8 cellular contexts compared by ENCODE assay signal in genomic region chr1:201361652-201362504, GRCh38. TPM values are rescaled to one million over a fixed set of nuclear protein-coding genes. Genes with fewer than 3 reads are reported as not detected.
DNase-seq lines count a peak whose midpoint lies in the region; ATAC-seq and TF ChIP-seq lines count a peak whose summit lies in the region.

No MANE protein-coding gene starts in this region.

- no peak for ATAC-seq in GM21381 (IDR thresholded peaks at IDR 0.05; ENCODE audit: unreplicated experiment)
- ATAC-seq in GM19395 (IDR thresholded peaks at IDR 0.05; ENCODE audit: unreplicated experiment), result no peak

- H3K4me3 ChIP-seq in esophagus squamous epithelium (no peak overlapping the region), neural cell (ENCODE audit: low read length) (no peak overlapping the region)

- H3K4me1 ChIP-seq in esophagus squamous epithelium, result peaks cover 10 to 19% (median 13%) of the 10 kb centered on the region in 3 donors

- H3F3A ChIP-seq in neural cell (ENCODE audit: insufficient read depth, low read length, poor library complexity, severe bottlenecking), result no peaks in the 10 kb centered on the region

- H3K36me3 ChIP-seq in esophagus squamous epithelium (no peaks in the 10 kb centered on the region), neural cell (ENCODE audit: insufficient read depth, low read length) (no peaks in the 10 kb centered on the region)

- TF ChIP-seq RAD21 in neural cell (conservative IDR thresholded peaks at IDR 0.05), result peak; percentile 81

- no peak overlapping the region for H2AFZ ChIP-seq in neural cell (ENCODE audit: low read depth, low read length)

- intact Hi-C loops in esophagus squamous epithelium (cut with DNase I), result loop anchor here (5.0 kb wide), 1 partner anchor 110 kb away; no protein-coding TSS in a partner anchor

- H3K9ac ChIP-seq in neural cell (ENCODE audit: low read length), result no peak overlapping the region

- no peaks in the 10 kb centered on the region for H3K9me2 ChIP-seq in neural cell (ENCODE audit: insufficient read depth, low read length)

- no peak overlapping the region for H3K27ac ChIP-seq in esophagus squamous epithelium
- H3K27ac ChIP-seq in neural cell (ENCODE audit: low read length), result no peak overlapping the region

- no peaks in the 10 kb centered on the region for H3K79me2 ChIP-seq in neural cell (replicated peaks; ENCODE audit: insufficient read depth, low read length)

- WGBS in esophagus squamous epithelium, 2 donors, result 43 to 46% methylated on average over 8 of the region's 10 CpGs

- H3K27me3 ChIP-seq in esophagus squamous epithelium (peaks cover 0 to 14% (median 0%) of the 10 kb centered on the region in 4 donors), neural cell (ENCODE audit: insufficient read depth, low read depth, low read length) (no peaks in the 10 kb centered on the region)

- no peak for TF ChIP-seq POLR2A in esophagus squamous epithelium (IDR thresholded peaks at IDR 0.05)

- DNase-seq in NCI-H1417 (lab: John Stamatoyannopoulos, UW) (peak; percentile 1 to 59 (median 37)), NCI-H1417 treated with DMSO at 0.1 percent for 48 hours (lab: John Stamatoyannopoulos, UW) (no peak), HT1080 (ENCODE audit: low read depth) (peak; percentile 29), SKM-1 (lab: John Stamatoyannopoulos, UW; ENCODE audit: unreplicated experiment) (peak; percentile 30), esophagus squamous epithelium (lab: John Stamatoyannopoulos, UW) (no peak)

- no peak for TF ChIP-seq EP300 in neural cell (conservative IDR thresholded peaks at IDR 0.05; ENCODE audit: poor library complexity, severe bottlenecking)

- no peaks in the 10 kb centered on the region for H4K20me1 ChIP-seq in neural cell (ENCODE audit: insufficient read depth)

- TF ChIP-seq CTCF in esophagus squamous epithelium (IDR thresholded peaks at IDR 0.05), result peak; percentile 42 to 91 (median 80)
- peak; percentile 72 for TF ChIP-seq CTCF in neural cell (IDR thresholded peaks at IDR 0.05; ENCODE audit: poor library complexity, severe bottlenecking)

- H3K9me3 ChIP-seq in esophagus squamous epithelium (no peaks in the 10 kb centered on the region), neural cell (ENCODE audit: low read length) (no peaks in the 10 kb centered on the region)

- H3K4me2 ChIP-seq in neural cell (ENCODE audit: low read length), result no peak overlapping the region

TF ChIP-seq in neural cell, 6 proteins besides CTCF, POLR2A, EP300 and RAD21:
- TF ChIP-seq POLR2AphosphoS5 (IDR thresholded peaks at IDR 0.05) (no peak), SMC3 (conservative IDR thresholded peaks at IDR 0.05; ENCODE audit: poor library complexity) (peak; percentile 82)

RNA-seq across cellular contexts. Expression of gene TNNT2, which starts 15.6 kb away (rescaled TPM):
- not detected in 2 replicates for total RNA-seq in HT1080 (2014; rRNA removed; shearing (Covaris generic))
- not detected in 2 replicates for polyA plus RNA-seq in HT1080 (2015; cell fraction: cytosol; rRNA removed)
- polyA plus RNA-seq in HT1080 (2015; cell fraction: nucleus; rRNA removed), result not detected in 2 replicates
- 1 to 10 TPM; 1.3 to 6.1 (median 1.8) TPM for total RNA-seq in esophagus squamous epithelium
- polyA plus RNA-seq in neural cell, result not detected in 2 replicates
- polyA minus RNA-seq in neural cell, result not detected in 2 replicates

RNA-seq across cellular contexts. Expression of gene LAD1, which starts 37.2 kb away (rescaled TPM):
- not detected in 2 replicates for total RNA-seq in HT1080 (2014; rRNA removed; shearing (Covaris generic))
- not detected in 2 replicates for polyA plus RNA-seq in HT1080 (2015; cell fraction: cytosol; rRNA removed)
- not detected in 2 replicates for polyA plus RNA-seq in HT1080 (2015; cell fraction: nucleus; rRNA removed)
- 100 to 1,000 TPM; 242 to 377 (median 320) TPM for total RNA-seq in esophagus squamous epithelium
- polyA plus RNA-seq in neural cell, result not detected in 2 replicates
- polyA minus RNA-seq in neural cell, result not detected in 2 replicates

RNA-seq across cellular contexts. Expression of gene TNNI1, which starts 59.7 kb away (rescaled TPM):
- total RNA-seq in HT1080 (2014; rRNA removed; shearing (Covaris generic)), result not detected in 2 replicates
- not detected in 2 replicates for polyA plus RNA-seq in HT1080 (2015; cell fraction: cytosol; rRNA removed)
- not detected in 2 replicates for polyA plus RNA-seq in HT1080 (2015; cell fraction: nucleus; rRNA removed)
- total RNA-seq in esophagus squamous epithelium, result not detected
- 3.0 and 8.9 TPM in 2 replicates for polyA plus RNA-seq in neural cell
- polyA minus RNA-seq in neural cell, result 1.5 and 3.2 TPM in 2 replicates

Comparison
In these comparisons a context has a peak if more than half of its experiments do, and no peak if none do; other contexts are left out.
1. DNase-seq: peak in NCI-H1417 (3 of 3), HT1080 (single experiment) and SKM-1 (single experiment); none in NCI-H1417 treated with DMSO at 0.1 percent for 48 hours (single experiment) and esophagus squamous epithelium (single experiment).
2. RNA of gene LAD1, which starts 37.2 kb away (total RNA-seq): 242 to 377 TPM in esophagus squamous epithelium; not detected in HT1080; every median in the first group is over 100 times any median in the second.